In the genomic region with DNA sequence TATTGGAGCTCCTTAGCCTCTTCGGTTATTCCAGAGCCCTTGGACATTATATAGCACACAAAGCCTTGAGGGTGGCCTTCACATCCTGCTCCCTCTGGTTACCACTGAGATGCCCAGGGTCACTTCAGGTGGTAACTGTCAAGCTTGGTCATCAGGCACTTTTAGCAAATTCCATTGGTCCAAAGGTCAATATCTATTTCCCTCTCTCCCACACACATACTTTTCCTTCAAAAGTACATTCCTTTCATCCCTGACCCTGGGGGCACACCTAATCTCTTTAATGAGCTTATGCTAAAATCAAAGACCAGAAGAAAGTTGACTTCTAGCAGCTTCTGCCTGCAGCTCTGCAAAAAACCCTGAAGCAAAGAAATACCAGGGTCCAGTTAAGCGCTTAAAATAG, we compare ENCODE assay signal across 1 cellular context.
A peak's percentile ranks its signal among the peaks of the same experiment; 100 is the strongest.
TF ChIP-seq lines count a peak whose summit lies in the region.

No MANE protein-coding gene starts in this region.

TF ChIP-seq in HepG2, 621 proteins besides CTCF, POLR2A, EP300 and RAD21 (continued from another document and continues in another):
- TF ChIP-seq, protein P1, sequence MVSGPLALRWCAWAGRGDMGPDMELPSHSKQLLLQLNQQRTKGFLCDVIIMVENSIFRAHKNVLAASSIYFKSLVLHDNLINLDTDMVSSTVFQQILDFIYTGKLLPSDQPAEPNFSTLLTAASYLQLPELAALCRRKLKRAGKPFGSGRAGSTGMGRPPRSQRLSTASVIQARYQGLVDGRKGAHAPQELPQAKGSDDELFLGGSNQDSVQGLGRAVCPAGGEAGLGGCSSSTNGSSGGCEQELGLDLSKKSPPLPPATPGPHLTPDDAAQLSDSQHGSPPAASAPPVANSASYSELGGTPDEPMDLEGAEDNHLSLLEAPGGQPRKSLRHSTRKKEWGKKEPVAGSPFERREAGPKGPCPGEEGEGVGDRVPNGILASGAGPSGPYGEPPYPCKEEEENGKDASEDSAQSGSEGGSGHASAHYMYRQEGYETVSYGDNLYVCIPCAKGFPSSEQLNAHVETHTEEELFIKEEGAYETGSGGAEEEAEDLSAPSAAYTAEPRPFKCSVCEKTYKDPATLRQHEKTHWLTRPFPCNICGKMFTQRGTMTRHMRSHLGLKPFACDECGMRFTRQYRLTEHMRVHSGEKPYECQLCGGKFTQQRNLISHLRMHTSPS (CRISPR knock-in tag; IDR thresholded peaks at IDR 0.05; ENCODE audit: low read depth), result no peak
- TF ChIP-seq SPEN (CRISPR knock-in tag; IDR thresholded peaks at IDR 0.05; ENCODE audit: low read depth), result no peak
- TF ChIP-seq, protein P2, sequence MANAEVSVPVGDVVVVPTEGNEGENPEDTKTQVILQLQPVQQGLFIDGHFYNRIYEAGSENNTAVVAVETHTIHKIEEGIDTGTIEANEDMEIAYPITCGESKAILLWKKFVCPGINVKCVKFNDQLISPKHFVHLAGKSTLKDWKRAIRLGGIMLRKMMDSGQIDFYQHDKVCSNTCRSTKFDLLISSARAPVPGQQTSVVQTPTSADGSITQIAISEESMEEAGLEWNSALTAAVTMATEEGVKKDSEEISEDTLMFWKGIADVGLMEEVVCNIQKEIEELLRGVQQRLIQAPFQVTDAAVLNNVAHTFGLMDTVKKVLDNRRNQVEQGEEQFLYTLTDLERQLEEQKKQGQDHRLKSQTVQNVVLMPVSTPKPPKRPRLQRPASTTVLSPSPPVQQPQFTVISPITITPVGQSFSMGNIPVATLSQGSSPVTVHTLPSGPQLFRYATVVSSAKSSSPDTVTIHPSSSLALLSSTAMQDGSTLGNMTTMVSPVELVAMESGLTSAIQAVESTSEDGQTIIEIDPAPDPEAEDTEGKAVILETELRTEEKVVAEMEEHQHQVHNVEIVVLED (CRISPR knock-in tag; IDR thresholded peaks at IDR 0.05; ENCODE audit: borderline replicate concordance), result no peak
- TF ChIP-seq ZMYM2 (CRISPR knock-in tag; IDR thresholded peaks at IDR 0.05), result no peak
- TF ChIP-seq, protein P3, sequence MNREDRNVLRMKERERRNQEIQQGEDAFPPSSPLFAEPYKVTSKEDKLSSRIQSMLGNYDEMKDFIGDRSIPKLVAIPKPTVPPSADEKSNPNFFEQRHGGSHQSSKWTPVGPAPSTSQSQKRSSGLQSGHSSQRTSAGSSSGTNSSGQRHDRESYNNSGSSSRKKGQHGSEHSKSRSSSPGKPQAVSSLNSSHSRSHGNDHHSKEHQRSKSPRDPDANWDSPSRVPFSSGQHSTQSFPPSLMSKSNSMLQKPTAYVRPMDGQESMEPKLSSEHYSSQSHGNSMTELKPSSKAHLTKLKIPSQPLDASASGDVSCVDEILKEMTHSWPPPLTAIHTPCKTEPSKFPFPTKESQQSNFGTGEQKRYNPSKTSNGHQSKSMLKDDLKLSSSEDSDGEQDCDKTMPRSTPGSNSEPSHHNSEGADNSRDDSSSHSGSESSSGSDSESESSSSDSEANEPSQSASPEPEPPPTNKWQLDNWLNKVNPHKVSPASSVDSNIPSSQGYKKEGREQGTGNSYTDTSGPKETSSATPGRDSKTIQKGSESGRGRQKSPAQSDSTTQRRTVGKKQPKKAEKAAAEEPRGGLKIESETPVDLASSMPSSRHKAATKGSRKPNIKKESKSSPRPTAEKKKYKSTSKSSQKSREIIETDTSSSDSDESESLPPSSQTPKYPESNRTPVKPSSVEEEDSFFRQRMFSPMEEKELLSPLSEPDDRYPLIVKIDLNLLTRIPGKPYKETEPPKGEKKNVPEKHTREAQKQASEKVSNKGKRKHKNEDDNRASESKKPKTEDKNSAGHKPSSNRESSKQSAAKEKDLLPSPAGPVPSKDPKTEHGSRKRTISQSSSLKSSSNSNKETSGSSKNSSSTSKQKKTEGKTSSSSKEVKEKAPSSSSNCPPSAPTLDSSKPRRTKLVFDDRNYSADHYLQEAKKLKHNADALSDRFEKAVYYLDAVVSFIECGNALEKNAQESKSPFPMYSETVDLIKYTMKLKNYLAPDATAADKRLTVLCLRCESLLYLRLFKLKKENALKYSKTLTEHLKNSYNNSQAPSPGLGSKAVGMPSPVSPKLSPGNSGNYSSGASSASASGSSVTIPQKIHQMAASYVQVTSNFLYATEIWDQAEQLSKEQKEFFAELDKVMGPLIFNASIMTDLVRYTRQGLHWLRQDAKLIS (CRISPR knock-in tag; IDR thresholded peaks at IDR 0.05), result no peak
- TF ChIP-seq AHR (CRISPR knock-in tag; IDR thresholded peaks at IDR 0.05), result no peak
- TF ChIP-seq ZSCAN12 (CRISPR knock-in tag; IDR thresholded peaks at IDR 0.05), result no peak
- TF ChIP-seq, protein P4, sequence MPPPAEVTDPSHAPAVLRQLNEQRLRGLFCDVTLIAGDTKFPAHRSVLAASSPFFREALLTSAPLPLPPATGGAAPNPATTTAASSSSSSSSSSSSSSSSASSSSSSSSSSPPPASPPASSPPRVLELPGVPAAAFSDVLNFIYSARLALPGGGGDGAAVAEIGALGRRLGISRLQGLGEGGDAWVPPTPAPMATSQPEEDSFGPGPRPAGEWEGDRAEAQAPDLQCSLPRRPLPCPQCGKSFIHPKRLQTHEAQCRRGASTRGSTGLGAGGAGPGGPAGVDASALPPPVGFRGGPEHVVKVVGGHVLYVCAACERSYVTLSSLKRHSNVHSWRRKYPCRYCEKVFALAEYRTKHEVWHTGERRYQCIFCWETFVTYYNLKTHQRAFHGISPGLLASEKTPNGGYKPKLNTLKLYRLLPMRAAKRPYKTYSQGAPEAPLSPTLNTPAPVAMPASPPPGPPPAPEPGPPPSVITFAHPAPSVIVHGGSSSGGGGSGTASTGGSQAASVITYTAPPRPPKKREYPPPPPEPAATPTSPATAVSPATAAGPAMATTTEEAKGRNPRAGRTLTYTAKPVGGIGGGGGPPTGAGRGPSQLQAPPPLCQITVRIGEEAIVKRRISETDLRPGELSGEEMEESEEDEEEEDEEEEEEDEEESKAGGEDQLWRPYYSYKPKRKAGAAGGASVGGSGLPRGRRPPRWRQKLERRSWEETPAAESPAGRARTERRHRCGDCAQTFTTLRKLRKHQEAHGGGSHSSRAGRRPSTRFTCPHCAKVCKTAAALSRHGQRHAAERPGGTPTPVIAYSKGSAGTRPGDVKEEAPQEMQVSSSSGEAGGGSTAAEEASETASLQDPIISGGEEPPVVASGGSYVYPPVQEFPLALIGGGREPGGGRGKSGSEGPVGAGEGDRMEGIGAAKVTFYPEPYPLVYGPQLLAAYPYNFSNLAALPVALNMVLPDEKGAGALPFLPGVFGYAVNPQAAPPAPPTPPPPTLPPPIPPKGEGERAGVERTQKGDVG (CRISPR knock-in tag; IDR thresholded peaks at IDR 0.05; ENCODE audit: borderline replicate concordance), result no peak
- TF ChIP-seq FOXK1 (CRISPR knock-in tag; IDR thresholded peaks at IDR 0.05; ENCODE audit: borderline replicate concordance, low read depth), result no peak
- TF ChIP-seq LCORL (IDR thresholded peaks at IDR 0.05), result no peak
- no peak for TF ChIP-seq LCORL (CRISPR knock-in tag; IDR thresholded peaks at IDR 0.05)
- peak in 1 of 2 experiments; percentile 81; a peak in 2 of 4 replicates for TF ChIP-seq NR2F1 (CRISPR knock-in tag; IDR thresholded peaks at IDR 0.05)
- peak; percentile 75; the same call in 1 of the 2 replicates for TF ChIP-seq PITX1 (CRISPR knock-in tag; IDR thresholded peaks at IDR 0.05)
- TF ChIP-seq MED13 (CRISPR knock-in tag; IDR thresholded peaks at IDR 0.05), result no peak
- no peak for TF ChIP-seq ATF7-NPFF (CRISPR knock-in tag; IDR thresholded peaks at IDR 0.05; ENCODE audit: low read depth)
- peak; percentile 64; the same call in 1 of the 2 replicates for TF ChIP-seq GFI1 (CRISPR knock-in tag; IDR thresholded peaks at IDR 0.05; ENCODE audit: borderline replicate concordance)
- peak; percentile 20; the same call in 1 of the 2 replicates for TF ChIP-seq SALL1 (CRISPR knock-in tag; IDR thresholded peaks at IDR 0.05)
- no peak for TF ChIP-seq HOXA5 (CRISPR knock-in tag; IDR thresholded peaks at IDR 0.05)
- TF ChIP-seq KDM3A (CRISPR knock-in tag; IDR thresholded peaks at IDR 0.05; ENCODE audit: low read depth), result no peak
- TF ChIP-seq, protein P5, sequence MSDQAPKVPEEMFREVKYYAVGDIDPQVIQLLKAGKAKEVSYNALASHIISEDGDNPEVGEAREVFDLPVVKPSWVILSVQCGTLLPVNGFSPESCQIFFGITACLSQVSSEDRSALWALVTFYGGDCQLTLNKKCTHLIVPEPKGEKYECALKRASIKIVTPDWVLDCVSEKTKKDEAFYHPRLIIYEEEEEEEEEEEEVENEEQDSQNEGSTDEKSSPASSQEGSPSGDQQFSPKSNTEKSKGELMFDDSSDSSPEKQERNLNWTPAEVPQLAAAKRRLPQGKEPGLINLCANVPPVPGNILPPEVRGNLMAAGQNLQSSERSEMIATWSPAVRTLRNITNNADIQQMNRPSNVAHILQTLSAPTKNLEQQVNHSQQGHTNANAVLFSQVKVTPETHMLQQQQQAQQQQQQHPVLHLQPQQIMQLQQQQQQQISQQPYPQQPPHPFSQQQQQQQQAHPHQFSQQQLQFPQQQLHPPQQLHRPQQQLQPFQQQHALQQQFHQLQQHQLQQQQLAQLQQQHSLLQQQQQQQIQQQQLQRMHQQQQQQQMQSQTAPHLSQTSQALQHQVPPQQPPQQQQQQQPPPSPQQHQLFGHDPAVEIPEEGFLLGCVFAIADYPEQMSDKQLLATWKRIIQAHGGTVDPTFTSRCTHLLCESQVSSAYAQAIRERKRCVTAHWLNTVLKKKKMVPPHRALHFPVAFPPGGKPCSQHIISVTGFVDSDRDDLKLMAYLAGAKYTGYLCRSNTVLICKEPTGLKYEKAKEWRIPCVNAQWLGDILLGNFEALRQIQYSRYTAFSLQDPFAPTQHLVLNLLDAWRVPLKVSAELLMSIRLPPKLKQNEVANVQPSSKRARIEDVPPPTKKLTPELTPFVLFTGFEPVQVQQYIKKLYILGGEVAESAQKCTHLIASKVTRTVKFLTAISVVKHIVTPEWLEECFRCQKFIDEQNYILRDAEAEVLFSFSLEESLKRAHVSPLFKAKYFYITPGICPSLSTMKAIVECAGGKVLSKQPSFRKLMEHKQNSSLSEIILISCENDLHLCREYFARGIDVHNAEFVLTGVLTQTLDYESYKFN (CRISPR knock-in tag; conservative IDR thresholded peaks at IDR 0.05), result peak; percentile 64
- peak; percentile 19; the same call in 1 of the 2 replicates for TF ChIP-seq MED1 (CRISPR knock-in tag; IDR thresholded peaks at IDR 0.05)
- TF ChIP-seq NR2F2 (IDR thresholded peaks at IDR 0.05; ENCODE audit: borderline replicate concordance, low read depth), result peak; percentile 79
- TF ChIP-seq, protein P6, sequence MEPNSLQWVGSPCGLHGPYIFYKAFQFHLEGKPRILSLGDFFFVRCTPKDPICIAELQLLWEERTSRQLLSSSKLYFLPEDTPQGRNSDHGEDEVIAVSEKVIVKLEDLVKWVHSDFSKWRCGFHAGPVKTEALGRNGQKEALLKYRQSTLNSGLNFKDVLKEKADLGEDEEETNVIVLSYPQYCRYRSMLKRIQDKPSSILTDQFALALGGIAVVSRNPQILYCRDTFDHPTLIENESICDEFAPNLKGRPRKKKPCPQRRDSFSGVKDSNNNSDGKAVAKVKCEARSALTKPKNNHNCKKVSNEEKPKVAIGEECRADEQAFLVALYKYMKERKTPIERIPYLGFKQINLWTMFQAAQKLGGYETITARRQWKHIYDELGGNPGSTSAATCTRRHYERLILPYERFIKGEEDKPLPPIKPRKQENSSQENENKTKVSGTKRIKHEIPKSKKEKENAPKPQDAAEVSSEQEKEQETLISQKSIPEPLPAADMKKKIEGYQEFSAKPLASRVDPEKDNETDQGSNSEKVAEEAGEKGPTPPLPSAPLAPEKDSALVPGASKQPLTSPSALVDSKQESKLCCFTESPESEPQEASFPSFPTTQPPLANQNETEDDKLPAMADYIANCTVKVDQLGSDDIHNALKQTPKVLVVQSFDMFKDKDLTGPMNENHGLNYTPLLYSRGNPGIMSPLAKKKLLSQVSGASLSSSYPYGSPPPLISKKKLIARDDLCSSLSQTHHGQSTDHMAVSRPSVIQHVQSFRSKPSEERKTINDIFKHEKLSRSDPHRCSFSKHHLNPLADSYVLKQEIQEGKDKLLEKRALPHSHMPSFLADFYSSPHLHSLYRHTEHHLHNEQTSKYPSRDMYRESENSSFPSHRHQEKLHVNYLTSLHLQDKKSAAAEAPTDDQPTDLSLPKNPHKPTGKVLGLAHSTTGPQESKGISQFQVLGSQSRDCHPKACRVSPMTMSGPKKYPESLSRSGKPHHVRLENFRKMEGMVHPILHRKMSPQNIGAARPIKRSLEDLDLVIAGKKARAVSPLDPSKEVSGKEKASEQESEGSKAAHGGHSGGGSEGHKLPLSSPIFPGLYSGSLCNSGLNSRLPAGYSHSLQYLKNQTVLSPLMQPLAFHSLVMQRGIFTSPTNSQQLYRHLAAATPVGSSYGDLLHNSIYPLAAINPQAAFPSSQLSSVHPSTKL (CRISPR knock-in tag; IDR thresholded peaks at IDR 0.05), result 0 out of 2 replicates have a peak, but pooled peaks have one; percentile 14
- TF ChIP-seq, protein P7, sequence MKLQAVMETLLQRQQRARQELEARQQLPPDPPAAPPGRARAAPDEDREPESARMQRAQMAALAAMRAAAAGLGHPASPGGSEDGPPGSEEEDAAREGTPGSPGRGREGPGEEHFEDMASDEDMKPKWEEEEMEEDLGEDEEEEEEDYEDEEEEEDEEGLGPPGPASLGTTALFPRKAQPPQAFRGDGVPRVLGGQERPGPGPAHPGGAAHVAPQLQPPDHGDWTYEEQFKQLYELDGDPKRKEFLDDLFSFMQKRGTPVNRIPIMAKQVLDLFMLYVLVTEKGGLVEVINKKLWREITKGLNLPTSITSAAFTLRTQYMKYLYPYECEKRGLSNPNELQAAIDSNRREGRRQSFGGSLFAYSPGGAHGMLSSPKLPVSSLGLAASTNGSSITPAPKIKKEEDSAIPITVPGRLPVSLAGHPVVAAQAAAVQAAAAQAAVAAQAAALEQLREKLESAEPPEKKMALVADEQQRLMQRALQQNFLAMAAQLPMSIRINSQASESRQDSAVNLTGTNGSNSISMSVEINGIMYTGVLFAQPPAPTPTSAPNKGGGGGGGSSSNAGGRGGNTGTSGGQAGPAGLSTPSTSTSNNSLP (IDR thresholded peaks at IDR 0.05; ENCODE audit: low read depth, low read length), result no peak
- TF ChIP-seq HNF4G (IDR thresholded peaks at IDR 0.05; ENCODE audit: borderline replicate concordance, low read depth, low read length), result no peak
- peak; percentile 49; the same call in 1 of the 2 replicates for TF ChIP-seq HNF4G (CRISPR knock-in tag; IDR thresholded peaks at IDR 0.05; ENCODE audit: borderline replicate concordance, low read depth)
- no peak for TF ChIP-seq FLYWCH1 (CRISPR knock-in tag; IDR thresholded peaks at IDR 0.05)
- TF ChIP-seq, protein P8, sequence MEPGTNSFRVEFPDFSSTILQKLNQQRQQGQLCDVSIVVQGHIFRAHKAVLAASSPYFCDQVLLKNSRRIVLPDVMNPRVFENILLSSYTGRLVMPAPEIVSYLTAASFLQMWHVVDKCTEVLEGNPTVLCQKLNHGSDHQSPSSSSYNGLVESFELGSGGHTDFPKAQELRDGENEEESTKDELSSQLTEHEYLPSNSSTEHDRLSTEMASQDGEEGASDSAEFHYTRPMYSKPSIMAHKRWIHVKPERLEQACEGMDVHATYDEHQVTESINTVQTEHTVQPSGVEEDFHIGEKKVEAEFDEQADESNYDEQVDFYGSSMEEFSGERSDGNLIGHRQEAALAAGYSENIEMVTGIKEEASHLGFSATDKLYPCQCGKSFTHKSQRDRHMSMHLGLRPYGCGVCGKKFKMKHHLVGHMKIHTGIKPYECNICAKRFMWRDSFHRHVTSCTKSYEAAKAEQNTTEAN (CRISPR knock-in tag; conservative IDR thresholded peaks at IDR 0.05), result no peak
- TF ChIP-seq ESRRA (CRISPR knock-in tag; IDR thresholded peaks at IDR 0.05; ENCODE audit: low read depth), result no peak
